ENCODE assay signal across 24 cellular contexts in genomic region chr6:116012966-116013365, GRCh38. TPM values are rescaled to one million over a fixed set of nuclear protein-coding genes. Genes with fewer than 3 reads are reported as not detected.
DNase-seq lines count a peak whose midpoint lies in the region; ATAC-seq and TF ChIP-seq lines count a peak whose summit lies in the region.
"Had no signal": no experiment of that assay in that cellular context is flagged by ENCODE, and none has a peak within 500 bp of the region (broad histone marks: within the 10 kb centered on the region; RNA-seq: fewer than 3 reads in every experiment).

No MANE protein-coding gene starts in this region.

- in situ Hi-C loops in transverse colon (cut with MboI; ENCODE audit: low pct_ligation_motif_present in 1 of 4, low pct_unique_long_range_greater_than_20kb in 1 of 4, low sequenced_read_pairs in 3 of 4): loop anchor here in 2 of 4 donors (5.0 to 10.0 kb wide), 2 partner anchors 82 to 84 kb away; no protein-coding TSS in a partner anchor

- TF ChIP-seq CTCF in HFFc6 (IDR thresholded peaks at IDR 0.05) (no peak), VCaP (conservative IDR thresholded peaks at IDR 0.05) (no peak), hepatocyte (IDR thresholded peaks at IDR 0.05; ENCODE audit: poor library complexity) (no peak), transverse colon (IDR thresholded peaks at IDR 0.05) (no peak)

- TF ChIP-seq EP300 in transverse colon (IDR thresholded peaks at IDR 0.05; ENCODE audit: low read depth): no peak

- H3K27me3 ChIP-seq in hepatocyte (no peaks in the 10 kb centered on the region), transverse colon (no peaks in the 10 kb centered on the region)
- H3K27me3 ChIP-seq: ascending aorta, MG63, pancreas, right atrium auricular region had no signal

- DNase-seq in HFFc6 (no peak), hepatocyte (ENCODE audit: low spot score) (no peak), transverse colon (no peak), NCI-H2081 (lab: John Stamatoyannopoulos, UW) (no peak)
- DNase-seq: activated CD4-positive, alpha-beta memory T cell treated with anti-CD3 and anti-CD28 coated beads for 36 hours; activated CD4-positive, CD25-positive, alpha-beta regulatory T cell treated with anti-CD3 and anti-CD28 coated beads, Interleukin-2, amount 50 U/mL, for 72 hours; activated CD8-positive, alpha-beta memory T cell treated with anti-CD3 and anti-CD28 coated beads, Interleukin-2, amount 50 U/mL, for 48 hours; C1 segment of cervical spinal cord; cerebellar nuclear complex; kidney; MG63; NCI-H1105 treated with DMSO at 0.1 percent for 48 hours; NCI-H1930; NCI-H526 treated with DMSO at 0.1 percent for 48 hours; pancreas; stimulated activated CD4-positive, alpha-beta T cell treated with anti-CD3 and anti-CD28 coated beads, Interleukin-2, amount 100 ng/mL, for 48 hours; trophoblast cell had no signal

- no peak for ATAC-seq in GM19395 (IDR thresholded peaks at IDR 0.05; ENCODE audit: unreplicated experiment)
- ATAC-seq in activated T-helper 17 cell treated with anti-CD3 and anti-CD28 coated beads, Interleukin-2, amount 50 U/mL, for 72 hours (replicated peaks): no peak

- no peaks in the 10 kb centered on the region for H4K20me1 ChIP-seq in hepatocyte (ENCODE audit: insufficient read depth, poor library complexity, severe bottlenecking)

- H3K4me3 Mint-ChIP-seq in HFFc6: no peak overlapping the region
- no peak overlapping the region for H3K4me3 Mint-ChIP-seq in activated T-helper 17 cell treated with anti-CD3 and anti-CD28 coated beads, Interleukin-2, amount 50 U/mL, for 72 hours
- H3K4me3 Mint-ChIP-seq: activated CD4-positive, alpha-beta memory T cell treated with anti-CD3 and anti-CD28 coated beads for 36 hours; activated naive CD8-positive, alpha-beta T cell had no signal

- intact Hi-C loops in transverse colon (cut with DNase I; ENCODE audit: low total_unique reads): no loop called here

- peak overlapping the region; percentile 13; the same call in 1 of the 2 replicates for H3K27ac Mint-ChIP-seq in HFFc6
- H3K27ac Mint-ChIP-seq in activated T-helper 17 cell treated with anti-CD3 and anti-CD28 coated beads, Interleukin-2, amount 50 U/mL, for 72 hours: no peak overlapping the region
- H3K27ac Mint-ChIP-seq: activated CD4-positive, alpha-beta memory T cell treated with anti-CD3 and anti-CD28 coated beads for 36 hours; activated naive CD8-positive, alpha-beta T cell had no signal

- peaks cover 61% of the 10 kb centered on the region for H3K4me1 Mint-ChIP-seq in HFFc6 (ENCODE audit: low read depth)
- H3K4me1 Mint-ChIP-seq in activated T-helper 17 cell treated with anti-CD3 and anti-CD28 coated beads, Interleukin-2, amount 50 U/mL, for 72 hours: peaks cover 11% of the 10 kb centered on the region

- peaks cover 24% of the 10 kb centered on the region for H3K79me2 ChIP-seq in hepatocyte

- H3K36me3 Mint-ChIP-seq in HFFc6 (ENCODE audit: low read depth): no peaks in the 10 kb centered on the region
- no peaks in the 10 kb centered on the region for H3K36me3 Mint-ChIP-seq in activated T-helper 17 cell treated with anti-CD3 and anti-CD28 coated beads, Interleukin-2, amount 50 U/mL, for 72 hours (ENCODE audit: low read depth)
- H3K36me3 Mint-ChIP-seq: activated CD4-positive, alpha-beta memory T cell treated with anti-CD3 and anti-CD28 coated beads for 36 hours; activated naive CD8-positive, alpha-beta T cell had no signal

- H3K4me1 ChIP-seq in hepatocyte (ENCODE audit: insufficient read depth) (peaks cover 61% of the 10 kb centered on the region), transverse colon (peaks cover 0 to 75% (median 50%) of the 10 kb centered on the region in 4 donors)

- no peak overlapping the region for H2AFZ ChIP-seq in hepatocyte

- TF ChIP-seq POLR2A in transverse colon (IDR thresholded peaks at IDR 0.05): no peak

- no peaks in the 10 kb centered on the region for H3K9me3 Mint-ChIP-seq in HFFc6
- no peaks in the 10 kb centered on the region for H3K9me3 Mint-ChIP-seq in activated T-helper 17 cell treated with anti-CD3 and anti-CD28 coated beads, Interleukin-2, amount 50 U/mL, for 72 hours
- H3K9me3 Mint-ChIP-seq: activated CD4-positive, alpha-beta memory T cell treated with anti-CD3 and anti-CD28 coated beads for 36 hours had no signal

- H3K4me2 ChIP-seq in hepatocyte: peak overlapping the region; percentile 32

- no peaks in the 10 kb centered on the region for H3K9me3 ChIP-seq in hepatocyte (ENCODE audit: low read depth)
- H3K9me3 ChIP-seq in transverse colon: no peaks in the 10 kb centered on the region
- H3K9me3 ChIP-seq: ascending aorta, MG63, pancreas, right atrium auricular region had no signal

- H3K36me3 ChIP-seq in hepatocyte (replicated peaks; ENCODE audit: insufficient read depth, low read depth) (no peaks in the 10 kb centered on the region), transverse colon (no peaks in the 10 kb centered on the region)
- H3K36me3 ChIP-seq: ascending aorta, MG63, pancreas, right atrium auricular region had no signal

- H3K27ac ChIP-seq in VCaP: peak overlapping the region; percentile 80
- peak overlapping the region; percentile 48 for H3K27ac ChIP-seq in hepatocyte
- H3K27ac ChIP-seq in transverse colon: peak overlapping the region in 3 of 4 donors; percentile 34 to 66 (median 46)
- H3K27ac ChIP-seq: right atrium auricular region had no signal

- no peak overlapping the region for H3K4me3 ChIP-seq in hepatocyte
- H3K4me3 ChIP-seq in transverse colon: no peak overlapping the region
- H3K4me3 ChIP-seq: ascending aorta, MG63, pancreas, right atrium auricular region had no signal

- no peaks in the 10 kb centered on the region for H3K9me2 ChIP-seq in hepatocyte (replicated peaks; ENCODE audit: insufficient read depth)

- no peaks in the 10 kb centered on the region for H3K27me3 Mint-ChIP-seq in HFFc6 (ENCODE audit: insufficient read depth)
- H3K27me3 Mint-ChIP-seq in activated T-helper 17 cell treated with anti-CD3 and anti-CD28 coated beads, Interleukin-2, amount 50 U/mL, for 72 hours: peaks cover 24% of the 10 kb centered on the region

RNA-seq across cellular contexts. Expression of gene FRK, which starts 47.7 kb away (rescaled TPM):
- under 1 TPM in 5 of 6 experiments, not detected in 1; 0.02 to 0.03 (median 0.02) TPM for total RNA-seq in HFFc6 (2021; fragmentation: NEBNext Ultra II Directional; extraction: Animal tissue kit (Norgen Biotek cat#: 25700))
- total RNA-seq in hepatocyte (15.3 and 16.9 TPM in 2 replicates), transverse colon (10 to 100 TPM; 13.3 to 25.4 (median 18.9) TPM)
- 2.5 and 2.7 TPM in 2 replicates for polyA plus RNA-seq in hepatocyte
- under 1 TPM; 0.05 to 0.06 TPM for total RNA-seq in activated T-helper 17 cell treated with anti-CD3 and anti-CD28 coated beads, Interleukin-2, amount 50 U/mL, for 72 hours
- polyA plus RNA-seq: neural cell had no signal

Comparison
In these comparisons a context has a peak if more than half of its experiments do, and no peak if none do; other contexts are left out.
1. RNA of gene FRK, which starts 47.7 kb away (total RNA-seq): 13.3 to 25.4 TPM in transverse colon and 15.3 to 16.9 TPM in hepatocyte; 0.05 to 0.06 TPM in activated T-helper 17 cell treated with anti-CD3 and anti-CD28 coated beads, Interleukin-2, amount 50 U/mL, for 72 hours and 0.02 to 0.03 TPM in HFFc6; every median in the first group is over 10 times any median in the second.
2. Peak in every context shown above with its lines, with median percentiles within 50 percentile points of each other: H3K27ac ChIP-seq.